ENCODE assay signal across 1 cellular context in genomic region chr1:26542781-26543443, GRCh38.
TF ChIP-seq lines count a peak whose summit lies in the region.

No MANE protein-coding gene starts in this region.

TF ChIP-seq in GM23338, 12 proteins besides CTCF, POLR2A, EP300 and RAD21 (continued from another document):
- TF ChIP-seq ZNF462 (CRISPR knock-in tag; IDR thresholded peaks at IDR 0.05) (no peak), STAT1 (IDR thresholded peaks at IDR 0.05; ENCODE audit: unreplicated experiment) (no peak), ZNF331 (CRISPR knock-in tag; IDR thresholded peaks at IDR 0.05; ENCODE audit: low read depth) (no peak), CREB1 (CRISPR knock-in tag; IDR thresholded peaks at IDR 0.05; ENCODE audit: low read depth) (no peak), JUNB (IDR thresholded peaks at IDR 0.05; ENCODE audit: unreplicated experiment) (no peak), EZH2phosphoT487 (IDR thresholded peaks at IDR 0.05; ENCODE audit: unreplicated experiment) (no peak), POLR2AphosphoS5 (IDR thresholded peaks at IDR 0.05; ENCODE audit: low read depth) (no peak), ZNF114 (CRISPR knock-in tag; IDR thresholded peaks at IDR 0.05) (no peak), ETS1 (IDR thresholded peaks at IDR 0.05) (no peak)
TF ChIP-seq in GM23338: peak in this region for 0.
